13 cellular contexts compared by ENCODE assay signal in the genomic region with DNA sequence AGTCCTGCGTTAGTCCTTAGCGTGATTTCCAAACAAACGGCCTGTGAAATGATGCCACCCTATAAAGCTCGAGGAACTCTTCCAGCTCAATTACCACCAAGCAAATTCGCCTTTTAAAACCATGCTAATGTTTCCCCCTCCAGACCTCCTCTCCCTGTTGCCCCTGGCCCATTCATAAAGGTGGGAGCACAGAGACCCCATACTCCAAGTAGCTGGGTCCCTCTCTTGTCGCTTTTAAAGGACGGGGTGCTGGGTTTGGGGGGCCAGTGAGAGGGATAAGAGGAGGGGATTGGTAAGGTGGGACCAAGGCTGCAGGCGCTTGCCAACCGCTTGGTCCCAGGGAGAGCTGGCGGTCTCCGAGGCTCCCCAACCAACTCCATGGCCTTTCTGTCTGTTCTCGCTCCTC. TPM values are rescaled to one million over a fixed set of nuclear protein-coding genes. Genes with fewer than 3 reads are reported as not detected.
DNase-seq lines count a peak whose midpoint lies in the region; ATAC-seq and TF ChIP-seq lines count a peak whose summit lies in the region.
"Had no signal": no experiment of that assay in that cellular context is flagged by ENCODE, and none has a peak within 500 bp of the region (broad histone marks: within the 10 kb centered on the region; RNA-seq: fewer than 3 reads in every experiment).

No MANE protein-coding gene starts in this region.

- POLR2A ChIA-PET in activated CD8-positive, alpha-beta T cell treated with anti-CD3 and anti-CD28 coated beads for 36 hours (lab: Charles Lee), result interaction anchor here (0.9 to 2.2 kb wide), 3 partner anchors 9 to 142 kb away, joined by 3 to 8 read pairs (median 4); no protein-coding TSS in a partner anchor

- no peak for TF ChIP-seq CTCF in activated CD8-positive, alpha-beta T cell treated with anti-CD3 and anti-CD28 coated beads for 36 hours (IDR thresholded peaks at IDR 0.05)

- peaks cover 51% of the 10 kb centered on the region for H3K4me1 Mint-ChIP-seq in activated T-cell treated with anti-CD3 and anti-CD28 coated beads, Interleukin-2, amount 50 U/mL, for 72 hours (ENCODE audit: low read depth)
- H3K4me1 Mint-ChIP-seq in activated CD8-positive, alpha-beta T cell treated with anti-CD3 and anti-CD28 coated beads for 36 hours (ENCODE audit: low read depth), result peaks cover 61% of the 10 kb centered on the region
- peaks cover 31 to 42% of the 10 kb centered on the region in 2 donors for H3K4me1 Mint-ChIP-seq in immature natural killer cell
- H3K4me1 Mint-ChIP-seq in stimulated activated naive CD8-positive, alpha-beta T cell treated with anti-CD3 and anti-CD28 coated beads, Interleukin-15, amount 100 ng/mL, for 72 hours, result peaks cover 74% of the 10 kb centered on the region

- H3K27ac Mint-ChIP-seq in activated T-cell treated with anti-CD3 and anti-CD28 coated beads, Interleukin-2, amount 50 U/mL, for 72 hours, result peak overlapping the region; percentile 61
- H3K27ac Mint-ChIP-seq in activated CD8-positive, alpha-beta T cell treated with anti-CD3 and anti-CD28 coated beads for 36 hours, result no peak overlapping the region
- peak overlapping the region in 1 of 6 donors; percentile 61 for H3K27ac Mint-ChIP-seq in immature natural killer cell
- H3K27ac Mint-ChIP-seq in stimulated activated naive CD8-positive, alpha-beta T cell treated with anti-CD3 and anti-CD28 coated beads, Interleukin-15, amount 100 ng/mL, for 72 hours, result no peak overlapping the region

- H3K36me3 Mint-ChIP-seq in activated T-cell treated with anti-CD3 and anti-CD28 coated beads, Interleukin-2, amount 50 U/mL, for 72 hours (ENCODE audit: insufficient read depth in 2 of 2), result peaks cover 2 to 5% of the 10 kb centered on the region in 2 donors
- H3K36me3 Mint-ChIP-seq in activated CD8-positive, alpha-beta T cell treated with anti-CD3 and anti-CD28 coated beads for 36 hours (ENCODE audit: low read depth), result peaks cover under 1% of the 10 kb centered on the region
- peaks cover 0 to 7% (median 0%) of the 10 kb centered on the region in 3 donors for H3K36me3 Mint-ChIP-seq in immature natural killer cell

- no peak for DNase-seq in activated T-cell treated with anti-CD3 and anti-CD28 coated beads, Interleukin-2, amount 50 U/mL, for 72 hours
- no peak for DNase-seq in activated T-cell treated with anti-CD3 and anti-CD28 coated beads for 4 hours
- no peak for DNase-seq in activated CD8-positive, alpha-beta T cell treated with anti-CD3 and anti-CD28 coated beads for 36 hours
- DNase-seq in immature natural killer cell, result no peak
- DNase-seq in stimulated activated naive CD8-positive, alpha-beta T cell treated with anti-CD3 and anti-CD28 coated beads, Interleukin-15, amount 100 ng/mL, for 72 hours, result no peak
- DNase-seq in COR-L47 (lab: John Stamatoyannopoulos, UW), result no peak
- no peak for DNase-seq in amniotic stem cell (lab: John Stamatoyannopoulos, UW)
- DNase-seq: adrenal gland, T-helper 9 cell had no signal

- peak overlapping the region; percentile 83 to 86 for H3K4me3 Mint-ChIP-seq in activated T-cell treated with anti-CD3 and anti-CD28 coated beads, Interleukin-2, amount 50 U/mL, for 72 hours
- H3K4me3 Mint-ChIP-seq in activated CD8-positive, alpha-beta T cell treated with anti-CD3 and anti-CD28 coated beads for 36 hours, result peak overlapping the region; percentile 52
- H3K4me3 Mint-ChIP-seq in immature natural killer cell, result peak overlapping the region; percentile 38 to 65 (median 47)
- peak overlapping the region; percentile 70 to 73 for H3K4me3 Mint-ChIP-seq in stimulated activated naive CD8-positive, alpha-beta T cell treated with anti-CD3 and anti-CD28 coated beads, Interleukin-15, amount 100 ng/mL, for 72 hours

- CTCF ChIA-PET in activated CD8-positive, alpha-beta T cell treated with anti-CD3 and anti-CD28 coated beads for 36 hours (lab: Charles Lee), result interaction anchor here (2.1 to 5.6 kb wide), 3 partner anchors 9 to 15 kb away, joined by 5 to 24 read pairs (median 13); no protein-coding TSS in a partner anchor

- intact Hi-C loops in activated CD8-positive, alpha-beta T cell treated with anti-CD3 and anti-CD28 coated beads for 36 hours (cut with micrococcal nuclease), result no loop called here

- ATAC-seq in activated T-cell treated with anti-CD3 and anti-CD28 coated beads, Interleukin-2, amount 50 U/mL, for 72 hours (replicated peaks in 1 of 2), result no peak
- no peak for ATAC-seq in activated CD8-positive, alpha-beta T cell treated with anti-CD3 and anti-CD28 coated beads for 36 hours
- no peak for ATAC-seq in stimulated activated naive CD8-positive, alpha-beta T cell treated with anti-CD3 and anti-CD28 coated beads, Interleukin-15, amount 100 ng/mL, for 72 hours
- ATAC-seq in HG03139 (IDR thresholded peaks at IDR 0.05; ENCODE audit: unreplicated experiment), result no peak
- ATAC-seq: foreskin keratinocyte had no signal

- H3K27me3 Mint-ChIP-seq in activated T-cell treated with anti-CD3 and anti-CD28 coated beads, Interleukin-2, amount 50 U/mL, for 72 hours (ENCODE audit: low read depth), result peaks cover 36% of the 10 kb centered on the region
- peaks cover 52% of the 10 kb centered on the region for H3K27me3 Mint-ChIP-seq in activated CD8-positive, alpha-beta T cell treated with anti-CD3 and anti-CD28 coated beads for 36 hours
- H3K27me3 Mint-ChIP-seq in immature natural killer cell (ENCODE audit: low read depth in 3 of 3), result peaks cover 41 to 63% (median 57%) of the 10 kb centered on the region in 3 donors
- peaks cover 74% of the 10 kb centered on the region for H3K27me3 Mint-ChIP-seq in stimulated activated naive CD8-positive, alpha-beta T cell treated with anti-CD3 and anti-CD28 coated beads, Interleukin-15, amount 100 ng/mL, for 72 hours

- no peaks in the 10 kb centered on the region for H3K9me3 Mint-ChIP-seq in activated T-cell treated with anti-CD3 and anti-CD28 coated beads, Interleukin-2, amount 50 U/mL, for 72 hours
- H3K9me3 Mint-ChIP-seq in activated CD8-positive, alpha-beta T cell treated with anti-CD3 and anti-CD28 coated beads for 36 hours, result no peaks in the 10 kb centered on the region
- no peaks in the 10 kb centered on the region for H3K9me3 Mint-ChIP-seq in immature natural killer cell
- no peaks in the 10 kb centered on the region for H3K9me3 Mint-ChIP-seq in stimulated activated naive CD8-positive, alpha-beta T cell treated with anti-CD3 and anti-CD28 coated beads, Interleukin-15, amount 100 ng/mL, for 72 hours

RNA-seq across cellular contexts. Expression of gene HMX2, which starts 1.2 kb away (rescaled TPM):
- 1 to 10 TPM in 1 of 2 donors, under 1 TPM in 1; 0.58 to 1.1 TPM for total RNA-seq in activated T-cell treated with anti-CD3 and anti-CD28 coated beads, Interleukin-2, amount 50 U/mL, for 72 hours
- under 1 TPM; 0.43 to 0.90 TPM for total RNA-seq in activated CD8-positive, alpha-beta T cell treated with anti-CD3 and anti-CD28 coated beads for 36 hours
- polyA plus RNA-seq in immature natural killer cell, result not detected
- total RNA-seq: adrenal gland, foreskin keratinocyte, omental fat pad had no signal
- polyA plus RNA-seq: adrenal gland, BJ, foreskin keratinocyte had no signal

RNA-seq across cellular contexts. Expression of gene BUB3, which starts 5.0 kb away (rescaled TPM):
- 100 to 1,000 TPM; 255 TPM for total RNA-seq in activated T-cell treated with anti-CD3 and anti-CD28 coated beads, Interleukin-2, amount 50 U/mL, for 72 hours
- 100 to 1,000 TPM; 256 to 273 TPM for total RNA-seq in activated CD8-positive, alpha-beta T cell treated with anti-CD3 and anti-CD28 coated beads for 36 hours
- 100 to 1,000 TPM; 203 to 348 (median 203) TPM for polyA plus RNA-seq in immature natural killer cell

RNA-seq across cellular contexts. Expression of gene HMX3, which starts 13.4 kb away (rescaled TPM):
- 1 to 10 TPM; 1.2 to 2.0 TPM for total RNA-seq in activated T-cell treated with anti-CD3 and anti-CD28 coated beads, Interleukin-2, amount 50 U/mL, for 72 hours
- under 1 TPM; 0.45 to 0.69 TPM for total RNA-seq in activated CD8-positive, alpha-beta T cell treated with anti-CD3 and anti-CD28 coated beads for 36 hours
- polyA plus RNA-seq in immature natural killer cell, result not detected
- total RNA-seq: foreskin keratinocyte had no signal
- polyA plus RNA-seq: adrenal gland, BJ, foreskin keratinocyte had no signal
